ENCODE assay signal across 14 cellular contexts in the genomic region with DNA sequence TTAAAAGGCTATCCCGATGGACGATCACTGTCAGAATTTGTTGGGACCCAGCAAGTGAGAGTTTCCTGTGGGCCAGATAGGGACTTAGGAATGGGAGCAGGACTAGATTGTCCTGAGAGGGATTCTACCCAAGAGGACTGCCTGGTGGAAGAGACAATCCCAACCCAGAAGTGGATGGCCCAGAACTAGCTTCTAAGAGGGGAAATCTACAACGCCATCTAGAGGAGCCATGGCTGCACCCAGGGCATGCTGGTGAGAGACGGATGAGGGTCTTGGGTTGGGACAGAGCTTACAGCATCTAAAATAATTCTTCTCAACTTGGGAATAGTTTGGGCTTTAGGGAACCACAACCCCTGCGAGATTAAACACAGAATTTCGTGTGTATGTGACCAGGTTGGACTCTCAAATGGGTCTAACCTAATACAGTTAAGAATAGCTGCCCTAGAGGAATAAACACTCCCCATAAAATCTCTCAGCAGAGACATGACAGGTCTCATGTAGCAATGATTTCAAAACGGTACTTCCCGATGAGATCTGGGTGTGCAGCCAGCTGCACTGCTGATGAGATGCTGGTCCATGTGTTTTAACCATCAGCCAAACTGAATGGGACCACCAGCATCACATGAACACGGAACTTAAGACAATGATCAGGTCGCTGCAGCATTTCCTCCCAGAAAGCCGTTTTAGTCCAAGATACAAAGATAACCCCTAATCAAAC. TPM values are rescaled to one million over a fixed set of nuclear protein-coding genes. Genes with fewer than 3 reads are reported as not detected.
DNase-seq lines count a peak whose midpoint lies in the region; ATAC-seq, FAIRE-seq and TF ChIP-seq lines count a peak whose summit lies in the region.
"Had no signal": no experiment of that assay in that cellular context is flagged by ENCODE, and none has a peak within 500 bp of the region (broad histone marks: within the 10 kb centered on the region; RNA-seq: fewer than 3 reads in every experiment).

No MANE protein-coding gene starts in this region.

- POLR2A ChIA-PET in activated CD4-positive, alpha-beta T cell treated with anti-CD3 and anti-CD28 coated beads for 36 hours (lab: Charles Lee) = no interaction called here

- no peaks in the 10 kb centered on the region; the same call in 2 of the 3 replicates for H3K9me3 Mint-ChIP-seq in GM23338
- no peaks in the 10 kb centered on the region for H3K9me3 Mint-ChIP-seq in activated CD4-positive, alpha-beta T cell treated with anti-CD3 and anti-CD28 coated beads for 36 hours (ENCODE audit: low read depth)
- H3K9me3 Mint-ChIP-seq: activated naive CD4-positive, alpha-beta T cell treated with anti-CD3 and anti-CD28 coated beads, Interleukin-2, amount 50 U/mL, for 24 hours; T-cell had no signal

- H2AK5ac ChIP-seq in mesenchymal stem cell (ENCODE audit: low read length, severe bottlenecking) = no peak overlapping the region

- peak overlapping the region; percentile 67 for H3K9ac ChIP-seq in mesenchymal stem cell (ENCODE audit: low read length)

- H3K36me3 ChIP-seq in BE2C = no peaks in the 10 kb centered on the region
- no peaks in the 10 kb centered on the region for H3K36me3 ChIP-seq in GM23338 (ENCODE audit: insufficient read depth)
- H3K36me3 ChIP-seq in WERI-Rb-1 = no peaks in the 10 kb centered on the region
- peaks cover 0 to 11% of the 10 kb centered on the region in 2 experiments for H3K36me3 ChIP-seq in mesenchymal stem cell (ENCODE audit: control insufficient read depth in 1 of 2, insufficient read depth in 2 of 2, low read depth in 1 of 2, low read length in 2 of 2)
- H3K36me3 ChIP-seq: breast epithelium had no signal

- no peak overlapping the region for H3K27ac Mint-ChIP-seq in GM23338
- H3K27ac Mint-ChIP-seq in activated CD4-positive, alpha-beta T cell treated with anti-CD3 and anti-CD28 coated beads for 36 hours = no peak overlapping the region
- H3K27ac Mint-ChIP-seq: activated naive CD4-positive, alpha-beta T cell treated with anti-CD3 and anti-CD28 coated beads, Interleukin-2, amount 50 U/mL, for 24 hours; T-cell had no signal

- H3K79me1 ChIP-seq in mesenchymal stem cell (replicated peaks; ENCODE audit: low read length, poor library complexity, severe bottlenecking) = no peaks in the 10 kb centered on the region

- no peaks in the 10 kb centered on the region for H3K79me2 ChIP-seq in GM23338 (replicated peaks; ENCODE audit: insufficient read depth)

- no peak overlapping the region for H3K14ac ChIP-seq in mesenchymal stem cell (ENCODE audit: low read length in 2 of 2)

- no peak overlapping the region for H4K91ac ChIP-seq in mesenchymal stem cell (ENCODE audit: low read length)

- H3K27ac ChIP-seq in GM23338 (ENCODE audit: low read depth) = no peak overlapping the region
- no peak overlapping the region for H3K27ac ChIP-seq in WERI-Rb-1
- H3K27ac ChIP-seq in mesenchymal stem cell (ENCODE audit: low read length, poor library complexity, severe bottlenecking) = no peak overlapping the region

- no peaks in the 10 kb centered on the region for H3K27me3 ChIP-seq in BE2C
- no peaks in the 10 kb centered on the region for H3K27me3 ChIP-seq in GM23338 (ENCODE audit: insufficient read depth)
- peaks cover 26% of the 10 kb centered on the region for H3K27me3 ChIP-seq in WERI-Rb-1 (ENCODE audit: insufficient read depth, low read depth, severe bottlenecking)
- peaks cover 0 to 3% of the 10 kb centered on the region in 2 experiments for H3K27me3 ChIP-seq in mesenchymal stem cell (ENCODE audit: control insufficient read depth in 1 of 2, insufficient read depth in 1 of 2, low read length in 2 of 2)
- H3K27me3 ChIP-seq: breast epithelium had no signal

- peak; percentile 18; the same call in 1 of the 2 replicates for TF ChIP-seq CTCF in BE2C (IDR thresholded peaks at IDR 0.05; ENCODE audit: low read depth, low read length)
- peak; percentile 59 to 76 for TF ChIP-seq CTCF in GM23338 (conservative IDR thresholded peaks at IDR 0.05; ENCODE audit: low read depth in 2 of 2)
- TF ChIP-seq CTCF in WERI-Rb-1 (IDR thresholded peaks at IDR 0.05; ENCODE audit: low read depth, low read length) = peak; percentile 65

- no peaks in the 10 kb centered on the region for H3K36me3 Mint-ChIP-seq in GM23338 (ENCODE audit: low read depth)
- H3K36me3 Mint-ChIP-seq in activated CD4-positive, alpha-beta T cell treated with anti-CD3 and anti-CD28 coated beads for 36 hours (ENCODE audit: low read depth) = no peaks in the 10 kb centered on the region
- H3K36me3 Mint-ChIP-seq: activated naive CD4-positive, alpha-beta T cell treated with anti-CD3 and anti-CD28 coated beads, Interleukin-2, amount 50 U/mL, for 24 hours; T-cell had no signal

- no peak overlapping the region for H3K18ac ChIP-seq in mesenchymal stem cell (ENCODE audit: low read depth in 1 of 2, low read length in 2 of 2)

- peaks cover 8% of the 10 kb centered on the region for H3K27me3 Mint-ChIP-seq in GM23338 (ENCODE audit: insufficient read depth, low read depth, poor library complexity)
- peaks cover 6% of the 10 kb centered on the region for H3K27me3 Mint-ChIP-seq in activated CD4-positive, alpha-beta T cell treated with anti-CD3 and anti-CD28 coated beads for 36 hours
- H3K27me3 Mint-ChIP-seq: activated naive CD4-positive, alpha-beta T cell treated with anti-CD3 and anti-CD28 coated beads, Interleukin-2, amount 50 U/mL, for 24 hours had no signal

- no peak overlapping the region for H3K4me2 ChIP-seq in GM23338
- no peak overlapping the region for H3K4me2 ChIP-seq in mesenchymal stem cell (ENCODE audit: low read length, poor library complexity, severe bottlenecking)

- H3K9me2 ChIP-seq in GM23338 (ENCODE audit: insufficient read depth) = no peaks in the 10 kb centered on the region

- H3K4me3 ChIP-seq in BE2C (ENCODE audit: low read depth, low read length) (no peak overlapping the region), GM23338 (no peak overlapping the region), WERI-Rb-1 (ENCODE audit: low read depth, low read length) (no peak overlapping the region), mesenchymal stem cell (ENCODE audit: insufficient read depth in 1 of 2, low read depth in 1 of 2, low read length in 2 of 2) (peak overlapping the region in 1 of 2 experiments; percentile 44)
- H3K4me3 ChIP-seq: breast epithelium had no signal

- no peak overlapping the region for H2BK5ac ChIP-seq in mesenchymal stem cell (ENCODE audit: low read depth, low read length, poor library complexity, severe bottlenecking)

- no peak for FAIRE-seq in H54 (lab: Jason Lieb, UNC)

- no peak overlapping the region for H3K4ac ChIP-seq in mesenchymal stem cell (ENCODE audit: low read depth in 1 of 2, low read length in 2 of 2)

- DNase-seq in BE2C = no peak
- peak; percentile 61 for DNase-seq in GM23338 (ENCODE audit: low spot score)
- DNase-seq in WERI-Rb-1 = no peak
- no peak for DNase-seq in mesenchymal stem cell
- DNase-seq in T-helper 9 cell = no peak
- DNase-seq in activated CD4-positive, alpha-beta T cell treated with anti-CD3 and anti-CD28 coated beads for 36 hours = no peak
- DNase-seq in H54 (ENCODE audit: insufficient read length, low spot score) = no peak
- DNase-seq: activated CD4-positive, CD25-positive, alpha-beta regulatory T cell treated with anti-CD3 and anti-CD28 coated beads, Interleukin-2, amount 50 U/mL, for 72 hours; NCI-H1105 treated with DMSO at 0.1 percent for 48 hours; T-cell had no signal

- peaks cover 25% of the 10 kb centered on the region for H3K4me1 Mint-ChIP-seq in GM23338
- H3K4me1 Mint-ChIP-seq in activated CD4-positive, alpha-beta T cell treated with anti-CD3 and anti-CD28 coated beads for 36 hours = no peaks in the 10 kb centered on the region
- H3K4me1 Mint-ChIP-seq: activated naive CD4-positive, alpha-beta T cell treated with anti-CD3 and anti-CD28 coated beads, Interleukin-2, amount 50 U/mL, for 24 hours; T-cell had no signal

- no peak overlapping the region for H3K4me3 Mint-ChIP-seq in GM23338
- H3K4me3 Mint-ChIP-seq in activated CD4-positive, alpha-beta T cell treated with anti-CD3 and anti-CD28 coated beads for 36 hours = no peak overlapping the region
- H3K4me3 Mint-ChIP-seq: activated naive CD4-positive, alpha-beta T cell treated with anti-CD3 and anti-CD28 coated beads, Interleukin-2, amount 50 U/mL, for 24 hours; T-cell had no signal

- no peak overlapping the region for H2BK12ac ChIP-seq in mesenchymal stem cell (ENCODE audit: low read length in 2 of 2)

- H3K9me3 ChIP-seq in BE2C = no peaks in the 10 kb centered on the region
- no peaks in the 10 kb centered on the region for H3K9me3 ChIP-seq in WERI-Rb-1 (ENCODE audit: severe bottlenecking)
- no peaks in the 10 kb centered on the region for H3K9me3 ChIP-seq in mesenchymal stem cell (ENCODE audit: control insufficient read depth, low read length)
- H3K9me3 ChIP-seq: breast epithelium had no signal

- H4K20me1 ChIP-seq in GM23338 (replicated peaks; ENCODE audit: insufficient read depth) = no peaks in the 10 kb centered on the region

- no peak for TF ChIP-seq POLR2A in H54 (IDR thresholded peaks at IDR 0.05; ENCODE audit: low read depth, low read length)

- no peaks in the 10 kb centered on the region for H3F3A ChIP-seq in GM23338 (replicated peaks; ENCODE audit: low read depth)

- peak; percentile 84 for ATAC-seq in GM23338
- no peak for ATAC-seq in HG02759 (IDR thresholded peaks at IDR 0.05; ENCODE audit: unreplicated experiment)
- no peak for ATAC-seq in activated CD4-positive, alpha-beta T cell treated with anti-CD3 and anti-CD28 coated beads for 36 hours
- ATAC-seq: T-cell had no signal

- H2BK15ac ChIP-seq in mesenchymal stem cell (ENCODE audit: low read depth, poor library complexity, severe bottlenecking) = no peak overlapping the region

- H3K4me1 ChIP-seq in BE2C (no peaks in the 10 kb centered on the region), GM23338 (ENCODE audit: insufficient read depth) (peaks cover 14% of the 10 kb centered on the region), mesenchymal stem cell (ENCODE audit: control insufficient read depth, insufficient read depth, low read depth, low read length) (peaks cover 3% of the 10 kb centered on the region)
- H3K4me1 ChIP-seq: breast epithelium had no signal

- CTCF ChIA-PET in activated CD4-positive, alpha-beta T cell treated with anti-CD3 and anti-CD28 coated beads for 36 hours (lab: Charles Lee) = no interaction called here

- intact Hi-C loops in activated CD4-positive, alpha-beta T cell treated with anti-CD3 and anti-CD28 coated beads for 36 hours (cut with DNase I, micrococcal nuclease) = no loop called here

- no peak overlapping the region for H4K8ac ChIP-seq in mesenchymal stem cell (ENCODE audit: low read length)

- 85% methylated on average over 11 of the region's 11 CpGs for WGBS in mesenchymal stem cell

- H3K23ac ChIP-seq in mesenchymal stem cell (ENCODE audit: low read length in 2 of 2) = no peak overlapping the region

- H2AFZ ChIP-seq in GM23338 (peak overlapping the region; percentile 43; the same call in 1 of the 2 replicates), mesenchymal stem cell (ENCODE audit: low read depth, low read length) (no peak overlapping the region)

- no peak overlapping the region for H2BK120ac ChIP-seq in mesenchymal stem cell (ENCODE audit: low read depth, low read length)

RNA-seq across cellular contexts. Expression of a gene that starts 50.8 kb away (rescaled TPM):
- polyA plus RNA-seq in BE2C (2012; ENCODE audit: insufficient read depth, insufficient read length, low read depth) = 0.43 TPM
- total RNA-seq in GM23338 (2014; rRNA removed; shearing (Covaris generic)) = 2.1 and 3.5 TPM in 2 replicates
- polyA plus RNA-seq in GM23338 (2016; fragmentation: Nextera tagmentation; extraction: Ambion mirVana) = 1.2 and 2.6 TPM in 2 replicates
- polyA plus RNA-seq in mesenchymal stem cell (2013, experiment 1 of 2) = 0.47 TPM
- polyA plus RNA-seq in mesenchymal stem cell (2013, experiment 2 of 2) = 0.48 TPM
- under 1 TPM in 1 of 2 experiments, not detected in 1; 0.14 TPM for total RNA-seq in activated CD4-positive, alpha-beta T cell treated with anti-CD3 and anti-CD28 coated beads for 36 hours
- total RNA-seq: NCI-H460 had no signal
